1 cellular context compared by ENCODE assay signal in the genomic region with DNA sequence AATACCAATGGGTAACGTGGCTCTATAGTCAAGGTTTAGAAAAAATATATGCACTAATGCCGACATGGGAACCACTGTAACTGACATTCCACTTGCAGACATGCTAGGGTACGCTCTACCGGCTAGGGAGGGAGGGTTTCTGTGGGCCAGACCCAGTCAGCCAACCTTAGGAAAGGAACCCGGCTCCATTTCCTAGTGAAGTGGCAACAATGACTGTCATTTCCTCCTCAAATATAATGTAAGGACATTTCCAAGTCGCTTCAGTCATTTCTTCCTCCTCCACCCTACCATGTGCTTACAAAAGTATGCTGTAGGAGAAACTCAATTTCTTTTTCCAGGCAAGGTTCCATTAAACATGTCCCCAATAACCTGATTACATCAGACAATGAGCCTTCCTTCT.
TF ChIP-seq lines count a peak whose summit lies in the region.

No MANE protein-coding gene starts in this region.

TF ChIP-seq in K562, 482 proteins besides CTCF, POLR2A, EP300 and RAD21 (continued from another document):
- TF ChIP-seq, protein P1, sequence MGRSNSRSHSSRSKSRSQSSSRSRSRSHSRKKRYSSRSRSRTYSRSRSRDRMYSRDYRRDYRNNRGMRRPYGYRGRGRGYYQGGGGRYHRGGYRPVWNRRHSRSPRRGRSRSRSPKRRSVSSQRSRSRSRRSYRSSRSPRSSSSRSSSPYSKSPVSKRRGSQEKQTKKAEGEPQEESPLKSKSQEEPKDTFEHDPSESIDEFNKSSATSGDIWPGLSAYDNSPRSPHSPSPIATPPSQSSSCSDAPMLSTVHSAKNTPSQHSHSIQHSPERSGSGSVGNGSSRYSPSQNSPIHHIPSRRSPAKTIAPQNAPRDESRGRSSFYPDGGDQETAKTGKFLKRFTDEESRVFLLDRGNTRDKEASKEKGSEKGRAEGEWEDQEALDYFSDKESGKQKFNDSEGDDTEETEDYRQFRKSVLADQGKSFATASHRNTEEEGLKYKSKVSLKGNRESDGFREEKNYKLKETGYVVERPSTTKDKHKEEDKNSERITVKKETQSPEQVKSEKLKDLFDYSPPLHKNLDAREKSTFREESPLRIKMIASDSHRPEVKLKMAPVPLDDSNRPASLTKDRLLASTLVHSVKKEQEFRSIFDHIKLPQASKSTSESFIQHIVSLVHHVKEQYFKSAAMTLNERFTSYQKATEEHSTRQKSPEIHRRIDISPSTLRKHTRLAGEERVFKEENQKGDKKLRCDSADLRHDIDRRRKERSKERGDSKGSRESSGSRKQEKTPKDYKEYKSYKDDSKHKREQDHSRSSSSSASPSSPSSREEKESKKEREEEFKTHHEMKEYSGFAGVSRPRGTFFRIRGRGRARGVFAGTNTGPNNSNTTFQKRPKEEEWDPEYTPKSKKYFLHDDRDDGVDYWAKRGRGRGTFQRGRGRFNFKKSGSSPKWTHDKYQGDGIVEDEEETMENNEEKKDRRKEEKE (IDR thresholded peaks at IDR 0.05; ENCODE audit: borderline replicate concordance in 1 of 2, control insufficient read depth in 1 of 2, low read depth in 2 of 2, low read length in 1 of 2) = no peak
- TF ChIP-seq CEBPB (tag; IDR thresholded peaks at IDR 0.05) = no peak
- TF ChIP-seq SMARCA5 (IDR thresholded peaks at IDR 0.05) = no peak
- no peak for TF ChIP-seq POLR3G (IDR thresholded peaks at IDR 0.05; ENCODE audit: extremely low read depth, insufficient read length, insufficient replicate concordance)
- TF ChIP-seq, protein P2, sequence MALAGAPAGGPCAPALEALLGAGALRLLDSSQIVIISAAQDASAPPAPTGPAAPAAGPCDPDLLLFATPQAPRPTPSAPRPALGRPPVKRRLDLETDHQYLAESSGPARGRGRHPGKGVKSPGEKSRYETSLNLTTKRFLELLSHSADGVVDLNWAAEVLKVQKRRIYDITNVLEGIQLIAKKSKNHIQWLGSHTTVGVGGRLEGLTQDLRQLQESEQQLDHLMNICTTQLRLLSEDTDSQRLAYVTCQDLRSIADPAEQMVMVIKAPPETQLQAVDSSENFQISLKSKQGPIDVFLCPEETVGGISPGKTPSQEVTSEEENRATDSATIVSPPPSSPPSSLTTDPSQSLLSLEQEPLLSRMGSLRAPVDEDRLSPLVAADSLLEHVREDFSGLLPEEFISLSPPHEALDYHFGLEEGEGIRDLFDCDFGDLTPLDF (CRISPR knock-in tag; IDR thresholded peaks at IDR 0.05) = no peak
- no peak for TF ChIP-seq ZNF445 (CRISPR knock-in tag; IDR thresholded peaks at IDR 0.05; ENCODE audit: low read depth)
- TF ChIP-seq BRD4 (IDR thresholded peaks at IDR 0.05) = no peak
- TF ChIP-seq JUN (IDR thresholded peaks at IDR 0.05; ENCODE audit: borderline replicate concordance, low read depth, low read length) = no peak
- TF ChIP-seq JUN (CRISPR knock-in tag; IDR thresholded peaks at IDR 0.05; ENCODE audit: borderline replicate concordance) = no peak
- TF ChIP-seq, protein P3, sequence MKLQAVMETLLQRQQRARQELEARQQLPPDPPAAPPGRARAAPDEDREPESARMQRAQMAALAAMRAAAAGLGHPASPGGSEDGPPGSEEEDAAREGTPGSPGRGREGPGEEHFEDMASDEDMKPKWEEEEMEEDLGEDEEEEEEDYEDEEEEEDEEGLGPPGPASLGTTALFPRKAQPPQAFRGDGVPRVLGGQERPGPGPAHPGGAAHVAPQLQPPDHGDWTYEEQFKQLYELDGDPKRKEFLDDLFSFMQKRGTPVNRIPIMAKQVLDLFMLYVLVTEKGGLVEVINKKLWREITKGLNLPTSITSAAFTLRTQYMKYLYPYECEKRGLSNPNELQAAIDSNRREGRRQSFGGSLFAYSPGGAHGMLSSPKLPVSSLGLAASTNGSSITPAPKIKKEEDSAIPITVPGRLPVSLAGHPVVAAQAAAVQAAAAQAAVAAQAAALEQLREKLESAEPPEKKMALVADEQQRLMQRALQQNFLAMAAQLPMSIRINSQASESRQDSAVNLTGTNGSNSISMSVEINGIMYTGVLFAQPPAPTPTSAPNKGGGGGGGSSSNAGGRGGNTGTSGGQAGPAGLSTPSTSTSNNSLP (IDR thresholded peaks at IDR 0.05; ENCODE audit: borderline replicate concordance, low read depth, low read length) = no peak
- TF ChIP-seq, protein P4, sequence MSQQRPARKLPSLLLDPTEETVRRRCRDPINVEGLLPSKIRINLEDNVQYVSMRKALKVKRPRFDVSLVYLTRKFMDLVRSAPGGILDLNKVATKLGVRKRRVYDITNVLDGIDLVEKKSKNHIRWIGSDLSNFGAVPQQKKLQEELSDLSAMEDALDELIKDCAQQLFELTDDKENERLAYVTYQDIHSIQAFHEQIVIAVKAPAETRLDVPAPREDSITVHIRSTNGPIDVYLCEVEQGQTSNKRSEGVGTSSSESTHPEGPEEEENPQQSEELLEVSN (IDR thresholded peaks at IDR 0.05; ENCODE audit: borderline replicate concordance in 1 of 2, extremely low read depth in 1 of 2, insufficient read depth in 1 of 2, insufficient read length in 1 of 2, low read depth in 1 of 2, low read length in 1 of 2, poor library complexity in 1 of 2, severe bottlenecking in 1 of 2) = no peak
TF ChIP-seq in K562: peak in this region for 0.
